Comparison of ENCODE assay signal across 8 cellular contexts in the genomic region with DNA sequence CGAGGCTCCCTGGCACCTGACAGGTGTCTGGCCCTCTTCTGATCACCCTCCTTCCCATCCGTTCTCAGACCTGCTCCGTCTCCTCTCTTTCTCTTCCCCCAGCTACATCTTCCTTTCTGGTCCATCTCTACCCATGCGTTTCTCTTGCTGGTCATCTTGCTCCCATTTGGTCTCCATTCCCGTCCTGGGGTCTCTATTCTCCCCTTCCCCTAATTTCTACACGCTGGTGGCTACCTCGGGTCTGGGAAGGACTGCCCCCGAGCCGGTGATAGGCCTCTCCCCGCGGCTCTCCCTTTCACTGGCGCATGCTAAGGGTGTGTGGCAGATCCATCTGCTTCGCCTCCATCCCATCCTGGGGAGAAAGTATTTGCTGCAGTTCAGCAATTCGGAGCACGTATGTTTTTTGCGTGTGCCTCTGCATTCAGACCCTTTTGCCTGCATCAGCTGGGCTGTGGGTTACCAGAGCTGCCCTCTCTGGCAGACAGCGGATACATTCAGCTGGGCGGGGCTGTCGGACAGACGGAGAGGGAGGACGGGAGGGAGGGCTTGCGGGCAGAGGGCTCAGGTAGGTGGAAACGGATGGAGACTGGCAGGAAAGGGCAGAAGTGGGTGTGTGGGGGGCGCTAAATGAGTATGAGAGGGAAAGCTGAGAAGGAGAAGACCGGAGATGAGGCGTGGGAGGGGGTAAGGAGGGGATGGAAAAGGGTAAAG. TPM values are rescaled to one million over a fixed set of nuclear protein-coding genes. Genes with fewer than 3 reads are reported as not detected.
A peak's percentile ranks its signal among the peaks of the same experiment; 100 is the strongest.
DNase-seq lines count a peak whose midpoint lies in the region; ATAC-seq and TF ChIP-seq lines count a peak whose summit lies in the region.

No MANE protein-coding gene starts in this region.

- H3K9ac ChIP-seq in mucosa of stomach (ENCODE audit: low read length) (peak overlapping the region; percentile 72), subcutaneous abdominal adipose tissue (ENCODE audit: low read length in 5 of 5) (peak overlapping the region in 3 of 5 donors; percentile 19 to 64 (median 22))

- H3K9me3 ChIP-seq in mucosa of stomach (ENCODE audit: control insufficient read depth, low read length) (no peaks in the 10 kb centered on the region), subcutaneous abdominal adipose tissue (ENCODE audit: control insufficient read depth in 5 of 5, low read length in 5 of 5) (no peaks in the 10 kb centered on the region)

- TF ChIP-seq CTCF in C4-2B (conservative IDR thresholded peaks at IDR 0.05): no peak
- TF ChIP-seq CTCF in epithelial cell of proximal tubule (conservative IDR thresholded peaks at IDR 0.05; ENCODE audit: low read depth, low read length): peak; percentile 5

- H3K27ac ChIP-seq in C4-2B (peak overlapping the region; percentile 73), subcutaneous abdominal adipose tissue (ENCODE audit: low read depth, low read length) (peak overlapping the region; percentile 16)

- H3K27me3 ChIP-seq in mucosa of stomach (ENCODE audit: control insufficient read depth, insufficient read depth, low read length) (peaks cover 29% of the 10 kb centered on the region), subcutaneous abdominal adipose tissue (ENCODE audit: control insufficient read depth in 5 of 5, insufficient read depth in 4 of 5, low read length in 5 of 5) (peaks cover 10 to 35% (median 28%) of the 10 kb centered on the region in 5 donors)

- DNase-seq in NCI-H2227 (lab: John Stamatoyannopoulos, UW; ENCODE audit: unreplicated experiment) (peak; percentile 56), activated T-cell treated with anti-CD3 and anti-CD28 coated beads for 48 hours (ENCODE audit: low read depth) (peak; percentile 34), epithelial cell of proximal tubule (ENCODE audit: low read depth) (no peak)

- H3K4me1 ChIP-seq in mucosa of stomach (ENCODE audit: control insufficient read depth, insufficient read depth, low read length): peaks cover 25% of the 10 kb centered on the region
- H3K4me1 ChIP-seq in subcutaneous abdominal adipose tissue (ENCODE audit: control insufficient read depth in 5 of 5, insufficient read depth in 5 of 5, low read length in 5 of 5): peaks cover 8 to 34% (median 31%) of the 10 kb centered on the region in 5 donors

- ATAC-seq in GM21576 (IDR thresholded peaks at IDR 0.05; ENCODE audit: unreplicated experiment): peak; percentile 8
- no peak for ATAC-seq in GM18868 (IDR thresholded peaks at IDR 0.05; ENCODE audit: unreplicated experiment)

- H3K4me3 ChIP-seq in epithelial cell of proximal tubule (ENCODE audit: low read depth, low read length) (peak overlapping the region; percentile 97), mucosa of stomach (ENCODE audit: low read length) (peak overlapping the region; percentile 56), subcutaneous abdominal adipose tissue (ENCODE audit: low read depth in 1 of 5, low read length in 5 of 5) (peak overlapping the region; percentile 48 to 71 (median 53))

- H3K36me3 ChIP-seq in mucosa of stomach (ENCODE audit: control insufficient read depth, insufficient read depth, low read length): peaks cover 5% of the 10 kb centered on the region
- peaks cover 0 to 21% (median 5%) of the 10 kb centered on the region in 5 donors for H3K36me3 ChIP-seq in subcutaneous abdominal adipose tissue (ENCODE audit: control insufficient read depth in 5 of 5, insufficient read depth in 5 of 5, low read length in 5 of 5)

RNA-seq across cellular contexts. Expression of gene CLSTN3, which starts 0.8 kb away (rescaled TPM):
- 25.2 and 57.5 TPM in 2 replicates for total RNA-seq in epithelial cell of proximal tubule

RNA-seq across cellular contexts. Expression of gene RBP5, which starts 2.3 kb away (rescaled TPM):
- not detected in 2 replicates for total RNA-seq in epithelial cell of proximal tubule

RNA-seq across cellular contexts. Expression of gene C1RL, which starts 21.9 kb away (rescaled TPM):
- 11.2 and 11.3 TPM in 2 replicates for total RNA-seq in epithelial cell of proximal tubule

RNA-seq across cellular contexts. Expression of gene C1R, which starts 38.7 kb away (rescaled TPM):
- 2.1 and 2.5 TPM in 2 replicates for total RNA-seq in epithelial cell of proximal tubule

RNA-seq across cellular contexts. Expression of gene PEX5, which starts 58.5 kb away (rescaled TPM):
- 14.4 and 20.0 TPM in 2 replicates for total RNA-seq in epithelial cell of proximal tubule
